Comparison of ENCODE assay signal across 9 cellular contexts in the genomic region with DNA sequence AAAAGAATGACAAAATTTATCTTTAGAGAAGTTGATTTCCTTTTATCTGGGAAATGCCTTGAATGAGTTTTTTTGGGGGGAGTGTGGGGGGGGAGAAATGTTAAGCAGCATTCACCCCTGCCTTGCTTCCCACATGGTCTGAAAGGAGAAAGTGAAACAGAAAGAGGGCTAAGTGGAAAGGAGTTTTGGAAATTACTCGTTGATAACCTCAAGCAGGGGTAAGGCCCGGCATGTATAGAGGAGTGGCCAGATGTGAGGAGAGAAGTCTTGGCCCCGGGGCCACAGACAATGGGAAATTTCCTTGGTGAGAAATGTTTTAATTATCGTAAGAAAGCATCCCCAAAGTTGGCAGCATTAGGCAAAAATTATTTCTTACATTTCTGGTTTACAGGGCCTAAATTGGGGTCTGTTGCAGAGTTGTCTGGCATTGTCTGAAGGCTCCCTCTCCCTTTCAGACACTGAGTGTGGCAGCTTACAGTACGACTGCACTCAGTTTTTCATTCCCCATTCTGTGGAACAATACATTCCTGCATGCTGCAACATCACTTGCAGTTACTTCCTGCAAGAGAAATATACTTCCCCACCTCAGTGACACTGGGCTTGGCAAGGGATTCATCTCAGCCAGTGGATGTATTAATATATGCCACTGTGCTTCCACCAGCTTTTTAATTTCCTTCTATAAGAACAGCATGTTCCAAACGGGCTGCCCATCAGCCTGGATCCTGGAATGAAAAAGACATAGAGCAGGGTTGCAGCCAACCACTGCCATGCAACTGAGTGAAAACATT. TPM values are rescaled to one million over a fixed set of nuclear protein-coding genes. Genes with fewer than 3 reads are reported as not detected.
DNase-seq lines count a peak whose midpoint lies in the region; ATAC-seq, FAIRE-seq and TF ChIP-seq lines count a peak whose summit lies in the region.
"Had no signal": no experiment of that assay in that cellular context is flagged by ENCODE, and none has a peak within 500 bp of the region (broad histone marks: within the 10 kb centered on the region; RNA-seq: fewer than 3 reads in every experiment).

No MANE protein-coding gene starts in this region.

- H3K27ac ChIP-seq in right atrium auricular region: peak overlapping the region; percentile 37 to 41
- H3K27ac ChIP-seq in CD8-positive, alpha-beta T cell (ENCODE audit: low read depth, low read length): no peak overlapping the region

- no peaks in the 10 kb centered on the region for H3K9me3 Mint-ChIP-seq in CD8-positive, alpha-beta T cell

- in situ Hi-C loops in GM13977 (cut with MboI; ENCODE audit: low pct_unique_long_range_greater_than_20kb, low sequenced_read_pairs, unreplicated experiment): no loop called here

- no peak overlapping the region for H3K27ac Mint-ChIP-seq in CD8-positive, alpha-beta T cell

- DNase-seq in right atrium auricular region (ENCODE audit: low spot score) (no peak), SHP77 (lab: John Stamatoyannopoulos, UW) (no peak), GM13977 (ENCODE audit: low spot score) (no peak), HTR-8/SVneo (ENCODE audit: insufficient read length, low spot score) (no peak)
- no peak for DNase-seq in CD8-positive, alpha-beta T cell
- DNase-seq: nucleus accumbens had no signal

- peak; percentile 78 for ATAC-seq in GM18520 (IDR thresholded peaks at IDR 0.05; ENCODE audit: unreplicated experiment)
- peak; percentile 94 for ATAC-seq in GM21717 (IDR thresholded peaks at IDR 0.05; ENCODE audit: unreplicated experiment)
- peak; percentile 60 for ATAC-seq in HG03571 (IDR thresholded peaks at IDR 0.05; ENCODE audit: unreplicated experiment)
- no peak for ATAC-seq in CD8-positive, alpha-beta T cell

- H3K27me3 Mint-ChIP-seq in CD8-positive, alpha-beta T cell (ENCODE audit: low read depth): no peaks in the 10 kb centered on the region

- FAIRE-seq in HTR-8/SVneo (lab: Jason Lieb, UNC): no peak

- CTCF ChIA-PET in CD8-positive, alpha-beta T cell (lab: Charles Lee): no interaction called here

- TF ChIP-seq CTCF in right atrium auricular region (IDR thresholded peaks at IDR 0.05): no peak
- TF ChIP-seq CTCF in CD8-positive, alpha-beta T cell (IDR thresholded peaks at IDR 0.05): no peak
- no peak for TF ChIP-seq CTCF in GM13977 (IDR thresholded peaks at IDR 0.05; ENCODE audit: extremely low read depth, insufficient read depth, missing control alignments)

- H3K27me3 ChIP-seq in right atrium auricular region: no peaks in the 10 kb centered on the region
- H3K27me3 ChIP-seq in CD8-positive, alpha-beta T cell (ENCODE audit: insufficient read depth, low read length): no peaks in the 10 kb centered on the region

- POLR2A ChIA-PET in CD8-positive, alpha-beta T cell (lab: Charles Lee): no interaction called here

- no peak overlapping the region for H3K4me3 ChIP-seq in right atrium auricular region
- H3K4me3 ChIP-seq in CD8-positive, alpha-beta T cell (ENCODE audit: low read depth, low read length): no peak overlapping the region

- H3K9me3 ChIP-seq in right atrium auricular region: no peaks in the 10 kb centered on the region
- no peaks in the 10 kb centered on the region for H3K9me3 ChIP-seq in CD8-positive, alpha-beta T cell (ENCODE audit: low read length)

- peaks cover 15% of the 10 kb centered on the region for H3K36me3 ChIP-seq in right atrium auricular region
- H3K36me3 ChIP-seq in CD8-positive, alpha-beta T cell (ENCODE audit: insufficient read depth, low read length): no peaks in the 10 kb centered on the region

- intact Hi-C loops in CD8-positive, alpha-beta T cell (cut with DNase I, micrococcal nuclease): no loop called here

- peaks cover 0 to 20% of the 10 kb centered on the region in 2 donors for H3K4me1 ChIP-seq in right atrium auricular region
- H3K4me1 ChIP-seq in CD8-positive, alpha-beta T cell (ENCODE audit: insufficient read depth, low read length): no peaks in the 10 kb centered on the region

- H3K4me1 Mint-ChIP-seq in CD8-positive, alpha-beta T cell (ENCODE audit: low read depth): peaks cover 2% of the 10 kb centered on the region

- H3K36me3 Mint-ChIP-seq in CD8-positive, alpha-beta T cell: no peaks in the 10 kb centered on the region

- H3K4me3 Mint-ChIP-seq in CD8-positive, alpha-beta T cell: no peak overlapping the region

RNA-seq across cellular contexts. Expression of a gene that starts 23.3 kb away (rescaled TPM):
- total RNA-seq in right atrium auricular region: 10 to 100 TPM; 27.6 to 70.2 TPM
- under 1 TPM in 1 of 2 experiments, not detected in 1; 0.65 TPM for total RNA-seq in CD8-positive, alpha-beta T cell

Comparison
In these comparisons a context has a peak if more than half of its experiments do, and no peak if none do; other contexts are left out.
1. RNA of a gene that starts 23.3 kb away (total RNA-seq): 27.6 to 70.2 TPM in right atrium auricular region; 0.65 TPM in CD8-positive, alpha-beta T cell; every median in the first group is over 10 times any median in the second.